In the genomic region with DNA sequence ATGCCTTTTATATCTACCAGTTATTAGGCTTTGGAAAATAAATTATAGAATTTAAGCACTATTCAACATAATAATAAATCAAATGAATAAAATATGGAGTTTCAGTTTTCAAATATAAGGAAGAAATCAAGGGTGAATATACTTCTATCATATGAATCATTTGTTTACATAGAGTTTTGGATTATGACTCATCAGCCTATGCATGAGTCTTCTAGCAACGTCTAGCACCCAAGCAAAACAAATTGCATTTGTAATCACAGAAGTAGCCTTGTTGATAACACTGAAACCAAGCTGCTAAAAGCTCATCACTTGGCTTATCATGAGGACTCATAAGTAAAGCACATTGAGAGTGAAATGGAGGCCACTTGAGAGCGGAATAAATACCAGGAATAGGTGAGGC, we compare ENCODE assay signal across 13 cellular contexts.
DNase-seq lines count a peak whose midpoint lies in the region; TF ChIP-seq lines count a peak whose summit lies in the region.
"Had no signal": no experiment of that assay in that cellular context is flagged by ENCODE, and none has a peak within 500 bp of the region (broad histone marks: within the 10 kb centered on the region; RNA-seq: fewer than 3 reads in every experiment).

No MANE protein-coding gene starts in this region.

- no peak overlapping the region for H3K4me2 ChIP-seq in mammary epithelial cell (ENCODE audit: insufficient read depth, low read depth, low read length)
- H3K4me2 ChIP-seq in neuronal stem cell (ENCODE audit: insufficient read depth, low read length, poor library complexity, severe bottlenecking): no peak overlapping the region

- H3K9ac ChIP-seq in mammary epithelial cell (ENCODE audit: insufficient read depth, low read length) (no peak overlapping the region), neuronal stem cell (ENCODE audit: low read depth, low read length, poor library complexity) (no peak overlapping the region)

- H2BK15ac ChIP-seq in neuronal stem cell (ENCODE audit: low read length): no peak overlapping the region

- H2BK12ac ChIP-seq in neuronal stem cell (ENCODE audit: low read length): no peak overlapping the region

- H4K8ac ChIP-seq in neuronal stem cell (ENCODE audit: low read depth, low read length): no peak overlapping the region

- H3K27me3 Mint-ChIP-seq in mesothelial cell of epicardium (ENCODE audit: low read depth): no peaks in the 10 kb centered on the region
- H3K27me3 Mint-ChIP-seq: B cell; CD4-positive, alpha-beta T cell had no signal

- H3K4me3 Mint-ChIP-seq in mesothelial cell of epicardium: no peak overlapping the region
- H3K4me3 Mint-ChIP-seq: B cell; CD4-positive, alpha-beta T cell had no signal

- no peak overlapping the region for H2BK120ac ChIP-seq in neuronal stem cell (ENCODE audit: low read depth, low read length)

- H3K36me3 Mint-ChIP-seq in mesothelial cell of epicardium: peaks cover 13% of the 10 kb centered on the region

- H3K4me1 Mint-ChIP-seq in mesothelial cell of epicardium: no peaks in the 10 kb centered on the region
- H3K4me1 Mint-ChIP-seq: B cell had no signal

- H3K36me3 ChIP-seq in mammary epithelial cell (ENCODE audit: insufficient read depth, low read length) (no peaks in the 10 kb centered on the region), neuronal stem cell (replicated peaks in 1 of 2; ENCODE audit: control insufficient read depth in 2 of 2, insufficient read depth in 2 of 2, low read length in 2 of 2) (no peaks in the 10 kb centered on the region)

- H3K27ac ChIP-seq in mammary epithelial cell (ENCODE audit: insufficient read depth, low read depth, low read length) (no peak overlapping the region), neuronal stem cell (replicated peaks; ENCODE audit: low read length) (no peak overlapping the region)

- H3K4me3 ChIP-seq in mammary epithelial cell (replicated peaks in 1 of 3; ENCODE audit: insufficient read depth in 1 of 3, low read depth in 2 of 3, low read length in 3 of 3): no peak overlapping the region
- H3K4me3 ChIP-seq in neuronal stem cell (ENCODE audit: low read length in 2 of 2): no peak overlapping the region

- no peak overlapping the region for H3K18ac ChIP-seq in neuronal stem cell (ENCODE audit: low read length)

- H3K27me3 ChIP-seq in mammary epithelial cell (ENCODE audit: insufficient read depth, low read length): no peaks in the 10 kb centered on the region
- H3K27me3 ChIP-seq in neuronal stem cell (ENCODE audit: control insufficient read depth in 3 of 3, insufficient read depth in 3 of 3, low read depth in 1 of 3, low read length in 3 of 3): no peaks in the 10 kb centered on the region

- no peak overlapping the region for H2BK5ac ChIP-seq in neuronal stem cell (ENCODE audit: low read length)

- no peak overlapping the region for H2AK5ac ChIP-seq in neuronal stem cell (ENCODE audit: low read depth, low read length)

- no peak overlapping the region for H3K4ac ChIP-seq in neuronal stem cell (ENCODE audit: low read length)

- H2AFZ ChIP-seq in mammary epithelial cell (ENCODE audit: low read depth, low read length): no peak overlapping the region
- H2AFZ ChIP-seq in neuronal stem cell (ENCODE audit: low read length): no peak overlapping the region

- no peak overlapping the region for H3K27ac Mint-ChIP-seq in mesothelial cell of epicardium
- H3K27ac Mint-ChIP-seq: B cell; CD4-positive, alpha-beta T cell had no signal

- H3K9me3 ChIP-seq in mammary epithelial cell (replicated peaks; ENCODE audit: insufficient read depth, low read length): no peaks in the 10 kb centered on the region
- H3K9me3 ChIP-seq in neuronal stem cell (replicated peaks in 1 of 2; ENCODE audit: control insufficient read depth in 2 of 2, insufficient read depth in 1 of 2, low read depth in 1 of 2, low read length in 2 of 2): no peaks in the 10 kb centered on the region

- H3K4me1 ChIP-seq in mammary epithelial cell (ENCODE audit: insufficient read depth, low read length) (no peaks in the 10 kb centered on the region), neuronal stem cell (ENCODE audit: control insufficient read depth in 2 of 2, insufficient read depth in 1 of 2, low read depth in 1 of 2, low read length in 2 of 2) (no peaks in the 10 kb centered on the region)

- H3K79me2 ChIP-seq in mammary epithelial cell (ENCODE audit: insufficient read depth, low read length): no peaks in the 10 kb centered on the region

- no peak overlapping the region for H4K91ac ChIP-seq in neuronal stem cell (ENCODE audit: low read depth, low read length, poor library complexity)

- intact Hi-C loops in mammary epithelial cell (cut with micrococcal nuclease): no loop called here

- DNase-seq in DMS53 (lab: John Stamatoyannopoulos, UW) (peak; percentile 85), M059J (ENCODE audit: low read depth) (peak; percentile 0), mammary epithelial cell (peak; percentile 2), iris pigment epithelial cell (ENCODE audit: low read depth) (peak; percentile 0), mesothelial cell of epicardium (ENCODE audit: low spot score in 2 of 2, unreplicated experiment in 2 of 2) (no peak), A172 (ENCODE audit: low spot score) (no peak), neuronal stem cell (ENCODE audit: low spot score) (no peak)
- DNase-seq: CD4-positive, alpha-beta T cell; H7; NCI-H446 treated with DMSO at 0.1 percent for 48 hours; SIG-M5; SW 1271 had no signal

- H4K20me1 ChIP-seq in mammary epithelial cell (ENCODE audit: insufficient read depth, low read length): no peaks in the 10 kb centered on the region

- TF ChIP-seq CTCF in mammary epithelial cell (conservative IDR thresholded peaks at IDR 0.05 in 1 of 2, IDR thresholded peaks at IDR 0.05 in 1 of 2; ENCODE audit: extremely low read depth in 1 of 2, insufficient read depth in 1 of 2, low read depth in 1 of 2, low read length in 2 of 2) (no peak), mesothelial cell of epicardium (IDR thresholded peaks at IDR 0.05; ENCODE audit: unreplicated experiment) (no peak)

- no peaks in the 10 kb centered on the region for H3K79me1 ChIP-seq in neuronal stem cell (ENCODE audit: low read depth, low read length)

- CTCF ChIA-PET in mammary epithelial cell (lab: Charles Lee; ENCODE audit: low non-redundant PET): no interaction called here

- no peak overlapping the region for H3K23ac ChIP-seq in neuronal stem cell (ENCODE audit: low read depth, low read length, poor library complexity)

- H3K9me3 Mint-ChIP-seq in mesothelial cell of epicardium: peaks cover 21% of the 10 kb centered on the region

- in situ Hi-C loops in mammary epithelial cell (cut with MboI; ENCODE audit: low sequenced_read_pairs in 2 of 2): no loop called here

- dilution Hi-C loops in mammary epithelial cell (cut with HindIII; ENCODE audit: low sequenced_read_pairs): no loop called here

- no TSS peak for BruUV-seq in mammary epithelial cell (replicated peaks; lab: Mats Ljungman, UMichigan)

- no peak overlapping the region for H3K14ac ChIP-seq in neuronal stem cell (ENCODE audit: low read length)

- 45% methylated on average over 2 of the region's 2 CpGs for WGBS in mammary epithelial cell (ENCODE audit: low coverage, missing lambda C conversion rate)
- no CpG with 5 or more reads among the region's 2 CpGs for WGBS in neuronal stem cell (ENCODE audit: extremely low coverage in 2 of 2, insufficient read length in 2 of 2, insufficient replicate concordance in 1 of 2), 2 donors

Comparison
In these comparisons a context has a peak if more than half of its experiments do, and no peak if none do; other contexts are left out.
1. DNase-seq: peak in DMS53 (single experiment), M059J (single experiment), mammary epithelial cell (single experiment) and iris pigment epithelial cell (single experiment); none in mesothelial cell of epicardium (0 of 2), A172 (single experiment) and neuronal stem cell (single experiment).